In the genomic region with DNA sequence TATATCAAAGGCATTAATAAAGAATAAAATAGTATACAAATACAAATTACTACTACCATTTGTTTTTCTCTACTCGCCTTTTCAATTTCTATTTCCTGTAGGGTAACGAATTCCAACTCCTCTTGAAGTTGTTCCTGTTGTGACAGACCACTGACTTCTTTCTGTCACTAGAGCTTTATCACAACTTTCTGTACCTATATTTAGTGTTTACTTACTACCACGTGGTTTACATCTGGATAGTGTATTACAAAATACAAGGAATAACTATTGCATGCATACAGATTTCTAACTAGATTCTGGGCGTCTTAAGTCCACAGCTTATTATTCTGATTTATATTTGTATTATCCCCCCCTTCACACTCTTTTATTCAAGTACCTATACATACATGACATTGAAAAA, we compare ENCODE assay signal across 30 cellular contexts.
"Had no signal": no experiment of that assay in that cellular context is flagged by ENCODE, and none has a peak within 500 bp of the region (broad histone marks: within the 10 kb centered on the region; RNA-seq: fewer than 3 reads in every experiment).

No MANE protein-coding gene starts in this region.

- H3K27me3 Mint-ChIP-seq: activated B cell treated with CpG ODN at 0.5 μM for 24 hours; activated CD8-positive, alpha-beta T cell treated with anti-CD3 and anti-CD28 coated beads for 36 hours; activated naive CD8-positive, alpha-beta T cell; activated T-helper 17 cell treated with anti-CD3 and anti-CD28 coated beads, Interleukin-2, amount 50 U/mL, for 72 hours; effector memory CD8-positive, alpha-beta T cell; T-helper 17 cell had no signal

- DNase-seq: activated B cell treated with CpG ODN at 0.5 μM for 24 hours; activated CD4-positive, alpha-beta T cell treated with anti-CD3 and anti-CD28 coated beads for 48 hours; activated CD4-positive, alpha-beta T cell treated with anti-CD3 and anti-CD28 coated beads, Interleukin-2, amount 50 U/mL, for 1 hour; activated CD4-positive, alpha-beta T cell treated with anti-CD3 and anti-CD28 coated beads, Interleukin-2, amount 50 U/mL, for 48 hours; activated CD8-positive, alpha-beta memory T cell treated with anti-CD3 and anti-CD28 coated beads for 24 hours; activated CD8-positive, alpha-beta T cell treated with anti-CD3 and anti-CD28 coated beads for 36 hours; activated effector memory CD4-positive, alpha-beta T cell treated with Interleukin-2 at 50 U/mL for 16 hours; activated gamma-delta T cell treated with Interleukin-2 at 50 U/mL for 16 hours; activated naive CD4-positive, alpha-beta T cell treated with anti-CD3 and anti-CD28 coated beads, Interleukin-2, amount 50 U/mL, for 16 hours; activated naive CD4-positive, alpha-beta T cell treated with Interleukin-2 at 50 U/mL for 16 hours; activated T-cell treated with anti-CD3 and anti-CD28 coated beads, Interleukin-2, amount 50 U/mL, for 4 hours; amniotic stem cell; anterior cingulate cortex; brain microvascular endothelial cell; caudate nucleus; cortex of kidney; effector CD4-positive, alpha-beta T cell; effector memory CD8-positive, alpha-beta T cell; esophagus squamous epithelium; foreskin melanocyte; T-helper 1 cell; T-helper 17 cell; T1000; WERI-Rb-1 had no signal

- H3K27ac ChIP-seq: brain microvascular endothelial cell, epithelial cell of prostate, esophagus squamous epithelium, gastroesophageal sphincter, WERI-Rb-1 had no signal

- H3K4me1 ChIP-seq: esophagus squamous epithelium had no signal

- H3K4me3 Mint-ChIP-seq: activated B cell treated with CpG ODN at 0.5 μM for 24 hours; activated CD8-positive, alpha-beta T cell treated with anti-CD3 and anti-CD28 coated beads for 36 hours; activated naive CD8-positive, alpha-beta T cell; activated T-cell treated with anti-CD3 and anti-CD28 coated beads, Interleukin-2, amount 50 U/mL, for 4 hours; activated T-helper 17 cell treated with anti-CD3 and anti-CD28 coated beads, Interleukin-2, amount 50 U/mL, for 72 hours; effector memory CD8-positive, alpha-beta T cell; T-helper 17 cell; T-helper 2 cell treated with Interferon-gamma antibody and Interleukin-4, amounts not matched to agents 5 μg/mL and 100 μg/mL, for 36 hours had no signal

- ATAC-seq: activated CD4-positive, CD25-positive, alpha-beta regulatory T cell treated with anti-CD3 and anti-CD28 coated beads, Interleukin-2, amount 50 U/mL, for 24 hours; activated CD8-positive, alpha-beta T cell treated with anti-CD3 and anti-CD28 coated beads for 36 hours; activated T-cell treated with anti-CD3 and anti-CD28 coated beads, Interleukin-2, amount 50 U/mL, for 4 hours; activated T-helper 17 cell treated with anti-CD3 and anti-CD28 coated beads, Interleukin-2, amount 50 U/mL, for 72 hours; effector memory CD8-positive, alpha-beta T cell; gastroesophageal sphincter; T-helper 17 cell had no signal

- H3K27me3 ChIP-seq: brain microvascular endothelial cell, esophagus squamous epithelium, gastroesophageal sphincter had no signal

- H3K27ac Mint-ChIP-seq: activated B cell treated with CpG ODN at 0.5 μM for 24 hours; activated CD8-positive, alpha-beta T cell treated with anti-CD3 and anti-CD28 coated beads for 36 hours; activated naive CD8-positive, alpha-beta T cell; activated T-helper 17 cell treated with anti-CD3 and anti-CD28 coated beads, Interleukin-2, amount 50 U/mL, for 72 hours; effector memory CD8-positive, alpha-beta T cell; T-helper 17 cell; T-helper 2 cell treated with Interferon-gamma antibody and Interleukin-4, amounts not matched to agents 5 μg/mL and 100 μg/mL, for 36 hours had no signal

- H3K9me3 Mint-ChIP-seq: activated B cell treated with CpG ODN at 0.5 μM for 24 hours; activated CD8-positive, alpha-beta T cell treated with anti-CD3 and anti-CD28 coated beads for 36 hours; activated T-cell treated with anti-CD3 and anti-CD28 coated beads, Interleukin-2, amount 50 U/mL, for 4 hours; activated T-helper 17 cell treated with anti-CD3 and anti-CD28 coated beads, Interleukin-2, amount 50 U/mL, for 72 hours; effector memory CD8-positive, alpha-beta T cell; T-helper 2 cell treated with Interferon-gamma antibody and Interleukin-4, amounts not matched to agents 5 μg/mL and 100 μg/mL, for 36 hours had no signal

- H3K4me3 ChIP-seq: esophagus squamous epithelium, gastroesophageal sphincter had no signal

- H3K9me3 ChIP-seq: esophagus squamous epithelium, gastroesophageal sphincter had no signal
